ENCODE assay signal across 23 cellular contexts in the genomic region with DNA sequence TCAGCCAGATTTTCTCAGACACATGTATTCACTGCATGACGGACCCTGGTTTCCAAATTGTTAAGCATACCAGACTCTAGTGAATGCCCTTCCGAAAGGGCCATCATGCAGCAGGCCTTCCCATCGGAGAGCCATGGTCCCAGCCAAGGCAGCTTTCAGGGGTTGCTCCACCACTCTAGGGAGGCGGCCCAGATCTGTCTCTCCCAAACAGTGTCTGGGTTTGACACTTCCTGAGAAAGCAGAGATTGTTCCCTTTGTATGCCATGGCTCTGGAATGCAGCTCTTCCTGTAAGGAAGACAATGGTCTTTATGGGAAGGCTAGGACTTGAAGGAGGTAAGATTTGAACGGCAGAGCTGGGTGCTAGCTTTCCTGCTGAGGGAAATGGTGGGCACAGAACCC.
DNase-seq lines count a peak whose midpoint lies in the region; ATAC-seq and TF ChIP-seq lines count a peak whose summit lies in the region.
"Had no signal": no experiment of that assay in that cellular context is flagged by ENCODE, and none has a peak within 500 bp of the region (broad histone marks: within the 10 kb centered on the region; RNA-seq: fewer than 3 reads in every experiment).

No MANE protein-coding gene starts in this region.

- peak overlapping the region; percentile 62 for H3K27ac ChIP-seq in cardiac muscle cell
- H3K27ac ChIP-seq in right atrium auricular region: no peak overlapping the region
- H3K27ac ChIP-seq in left lung: peak overlapping the region; percentile 7 to 61
- H3K27ac ChIP-seq: brain microvascular endothelial cell, neutrophil, psoas muscle had no signal

- H3K4me1 ChIP-seq in cardiac muscle cell (ENCODE audit: low read depth): peaks cover 79% of the 10 kb centered on the region
- H3K4me1 ChIP-seq in right atrium auricular region: peaks cover 0 to 13% of the 10 kb centered on the region in 2 donors
- peaks cover 0 to 3% of the 10 kb centered on the region in 2 donors for H3K4me1 ChIP-seq in left lung

- TF ChIP-seq CTCF in cardiac muscle cell (IDR thresholded peaks at IDR 0.05; ENCODE audit: low read depth, low read length): no peak
- TF ChIP-seq CTCF in right atrium auricular region (IDR thresholded peaks at IDR 0.05): no peak
- TF ChIP-seq CTCF in left lung (IDR thresholded peaks at IDR 0.05): no peak

- peak in 1 of 2 donors; percentile 36 for DNase-seq in cardiac muscle cell (ENCODE audit: low read depth in 1 of 2, low spot score in 1 of 2)
- no peak for DNase-seq in right atrium auricular region (ENCODE audit: low spot score)
- peak; percentile 79 for DNase-seq in dermis blood vessel endothelial cell
- no peak for DNase-seq in left lung
- DNase-seq in pulmonary artery endothelial cell (ENCODE audit: low read depth, low spot score): peak; percentile 73
- DNase-seq in activated effector memory CD4-positive, alpha-beta T cell treated with anti-CD3 and anti-CD28 coated beads, Interleukin-2, amount 50 U/mL, for 16 hours: no peak
- DNase-seq: 8988T; activated gamma-delta T cell treated with Interleukin-2 at 50 U/mL for 16 hours; brain microvascular endothelial cell; CD4-positive, alpha-beta memory T cell; cortex of kidney; GOT3; Kasumi-1; MV-4-11; NCI-H1694 treated with DMSO at 0.1 percent for 48 hours; NCI-H2171; NCI-H526 treated with DMSO at 0.1 percent for 48 hours; psoas muscle; small intestine; stimulated activated CD4-positive, alpha-beta T cell treated with anti-CD3 and anti-CD28 coated beads, Interleukin-1b, Interleukin-23, amount 100 ng/mL, for 48 hours had no signal

- H3K4me3 ChIP-seq in cardiac muscle cell: no peak overlapping the region
- H3K4me3 ChIP-seq in right atrium auricular region: no peak overlapping the region
- H3K4me3 ChIP-seq in left lung: no peak overlapping the region
- H3K4me3 ChIP-seq: psoas muscle had no signal

- H3K9me3 ChIP-seq in cardiac muscle cell (ENCODE audit: low read depth) (no peaks in the 10 kb centered on the region), right atrium auricular region (no peaks in the 10 kb centered on the region), left lung (no peaks in the 10 kb centered on the region)
- H3K9me3 ChIP-seq: neutrophil, psoas muscle had no signal

- intact Hi-C loops in left lung (cut with DNase I): no loop called here

- H3K36me3 ChIP-seq in cardiac muscle cell (no peaks in the 10 kb centered on the region), right atrium auricular region (no peaks in the 10 kb centered on the region), left lung (no peaks in the 10 kb centered on the region)
- H3K36me3 ChIP-seq: brain microvascular endothelial cell, neutrophil had no signal

- H3K27me3 ChIP-seq in cardiac muscle cell (no peaks in the 10 kb centered on the region), right atrium auricular region (no peaks in the 10 kb centered on the region), left lung (no peaks in the 10 kb centered on the region)
- H3K27me3 ChIP-seq: brain microvascular endothelial cell, neutrophil had no signal

- ATAC-seq in left lung (no peak), GM18511 (IDR thresholded peaks at IDR 0.05; ENCODE audit: unreplicated experiment) (no peak), HG03457 (IDR thresholded peaks at IDR 0.05; ENCODE audit: unreplicated experiment) (no peak)
- ATAC-seq: psoas muscle had no signal

Comparison
In these comparisons a context has a peak if more than half of its experiments do, and no peak if none do; other contexts are left out.
1. H3K27ac ChIP-seq: peak in cardiac muscle cell (single experiment) and left lung (2 of 2); none in right atrium auricular region (0 of 2).
2. DNase-seq: peak in dermis blood vessel endothelial cell (single experiment) and pulmonary artery endothelial cell (single experiment); none in right atrium auricular region (single experiment), left lung (0 of 2) and activated effector memory CD4-positive, alpha-beta T cell treated with anti-CD3 and anti-CD28 coated beads, Interleukin-2, amount 50 U/mL, for 16 hours (single experiment).